19 cellular contexts compared by ENCODE assay signal in the genomic region with DNA sequence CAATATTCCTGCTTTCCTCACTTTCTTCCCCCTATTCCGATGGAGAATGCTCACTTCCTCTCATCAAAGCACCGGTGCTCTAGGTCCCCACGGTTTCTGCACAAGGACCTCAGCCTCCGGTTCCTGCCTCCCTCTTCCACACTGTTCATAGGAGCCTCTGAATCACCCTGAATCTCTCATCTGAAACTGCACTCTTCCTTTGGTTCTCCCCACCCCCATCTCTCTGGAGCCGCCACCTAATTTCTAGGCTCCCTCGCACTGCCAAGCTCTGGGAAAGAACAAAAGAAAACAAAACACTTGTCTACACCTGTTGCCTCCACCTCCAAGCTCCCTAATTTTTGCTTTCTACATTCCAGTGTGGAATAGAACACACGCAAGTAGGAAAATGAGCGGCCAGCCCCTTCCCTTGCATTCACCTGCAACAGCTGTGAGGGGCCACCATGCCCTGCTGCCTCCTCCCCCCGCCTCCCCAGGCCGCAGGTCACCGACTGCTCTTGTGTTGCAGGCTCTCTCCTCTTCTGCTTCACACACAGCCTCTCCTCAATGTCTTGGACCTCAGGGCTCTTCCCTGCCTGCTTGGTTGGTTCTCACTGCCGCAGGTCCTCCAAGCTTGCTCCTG. TPM values are rescaled to one million over a fixed set of nuclear protein-coding genes. Genes with fewer than 3 reads are reported as not detected.
DNase-seq lines count a peak whose midpoint lies in the region; ATAC-seq and TF ChIP-seq lines count a peak whose summit lies in the region.
"Had no signal": no experiment of that assay in that cellular context is flagged by ENCODE, and none has a peak within 500 bp of the region (broad histone marks: within the 10 kb centered on the region; RNA-seq: fewer than 3 reads in every experiment).

No MANE protein-coding gene starts in this region.

- H3K27me3 Mint-ChIP-seq in naive thymus-derived CD8-positive, alpha-beta T cell = peaks cover 0 to 15% (median 6%) of the 10 kb centered on the region in 5 donors
- peaks cover 24% of the 10 kb centered on the region for H3K27me3 Mint-ChIP-seq in progenitor cell of endocrine pancreas

- no peak for ATAC-seq in naive thymus-derived CD8-positive, alpha-beta T cell
- ATAC-seq: HepG2 had no signal

- no peaks in the 10 kb centered on the region for H3K9me3 Mint-ChIP-seq in naive thymus-derived CD8-positive, alpha-beta T cell
- H3K9me3 Mint-ChIP-seq in progenitor cell of endocrine pancreas (ENCODE audit: low read depth) = peaks cover 3% of the 10 kb centered on the region

- DNase-seq in NCI-H1417 (lab: John Stamatoyannopoulos, UW) (peak in 2 of 3 experiments; percentile 26 to 43), NCI-H1417 treated with DMSO at 0.1 percent for 48 hours (lab: John Stamatoyannopoulos, UW) (no peak), caudate nucleus (lab: John Stamatoyannopoulos, UW) (peak in 3 of 61 donors; percentile 23 to 28 (median 28)), GM03348 (ENCODE audit: low spot score) (no peak), progenitor cell of endocrine pancreas (ENCODE audit: low spot score, unreplicated experiment) (no peak)
- peak; percentile 16 for DNase-seq in stimulated activated CD4-positive, alpha-beta T cell treated with anti-CD3 and anti-CD28 coated beads, Interleukin-15, amount 100 ng/mL, for 24 hours
- no peak for DNase-seq in stimulated activated CD4-positive, alpha-beta T cell treated with anti-CD3 and anti-CD28 coated beads, Interleukin-4, amount 100 ng/mL, for 24 hours
- no peak for DNase-seq in naive thymus-derived CD8-positive, alpha-beta T cell
- DNase-seq: DMS153, EL, H7, Kasumi-1, NCI-H2029, NCI-H345, PC-9 had no signal

- H3K4me3 Mint-ChIP-seq in naive thymus-derived CD8-positive, alpha-beta T cell = no peak overlapping the region
- H3K4me3 Mint-ChIP-seq in progenitor cell of endocrine pancreas (ENCODE audit: low read depth) = no peak overlapping the region

- H3K36me3 Mint-ChIP-seq in naive thymus-derived CD8-positive, alpha-beta T cell = peaks cover 0 to 6% (median 4%) of the 10 kb centered on the region in 3 donors
- H3K36me3 Mint-ChIP-seq in progenitor cell of endocrine pancreas (ENCODE audit: insufficient read depth) = peaks cover 4% of the 10 kb centered on the region

- TF ChIP-seq CTCF in progenitor cell of endocrine pancreas (IDR thresholded peaks at IDR 0.05; ENCODE audit: unreplicated experiment) = no peak

- H3K27ac ChIP-seq in caudate nucleus (ENCODE audit: low read depth, low read length) = peak overlapping the region; percentile 84
- H3K27ac ChIP-seq: 22Rv1; BLaER1 treated with 17β-estradiol and CSF1 and Interleukin-3, amounts not matched to agents 10 nM and 100 nM; PC-9; SK-N-MC had no signal

- POLR2A ChIA-PET in naive thymus-derived CD8-positive, alpha-beta T cell (lab: Charles Lee) = interaction anchor here (1.3 kb wide), 1 partner anchor 56 kb away, joined by 3 read pairs; no protein-coding TSS in a partner anchor

- H3K27ac Mint-ChIP-seq in naive thymus-derived CD8-positive, alpha-beta T cell = no peak overlapping the region
- no peak overlapping the region for H3K27ac Mint-ChIP-seq in progenitor cell of endocrine pancreas

- H3K4me1 Mint-ChIP-seq in naive thymus-derived CD8-positive, alpha-beta T cell = no peaks in the 10 kb centered on the region
- peaks cover 12% of the 10 kb centered on the region for H3K4me1 Mint-ChIP-seq in progenitor cell of endocrine pancreas (ENCODE audit: low read depth)

RNA-seq across cellular contexts. Expression of a gene that starts 9.6 kb away (rescaled TPM):
- 1 to 10 TPM; 4.2 to 4.5 TPM for total RNA-seq in naive thymus-derived CD8-positive, alpha-beta T cell
- 1 to 10 TPM; 1.3 to 3.1 (median 2.0) TPM for polyA plus RNA-seq in naive thymus-derived CD8-positive, alpha-beta T cell
- total RNA-seq in progenitor cell of endocrine pancreas = 2.7 and 4.3 TPM in 2 replicates

RNA-seq across cellular contexts. Expression of a gene that starts 10.3 kb away (rescaled TPM):
- 10 to 100 TPM; 25.8 to 30.6 TPM for total RNA-seq in naive thymus-derived CD8-positive, alpha-beta T cell
- 10 to 100 TPM; 14.6 to 17.4 (median 15.9) TPM for polyA plus RNA-seq in naive thymus-derived CD8-positive, alpha-beta T cell
- 27.5 and 35.2 TPM in 2 replicates for total RNA-seq in progenitor cell of endocrine pancreas

Comparison
In these comparisons a context has a peak if more than half of its experiments do, and no peak if none do; other contexts are left out.
1. DNase-seq: peak in NCI-H1417 (2 of 3) and stimulated activated CD4-positive, alpha-beta T cell treated with anti-CD3 and anti-CD28 coated beads, Interleukin-15, amount 100 ng/mL, for 24 hours (single experiment); none in NCI-H1417 treated with DMSO at 0.1 percent for 48 hours (single experiment), stimulated activated CD4-positive, alpha-beta T cell treated with anti-CD3 and anti-CD28 coated beads, Interleukin-4, amount 100 ng/mL, for 24 hours (single experiment), naive thymus-derived CD8-positive, alpha-beta T cell (0 of 10), GM03348 (single experiment) and progenitor cell of endocrine pancreas (single experiment).